ENCODE assay signal across 8 cellular contexts in the genomic region with DNA sequence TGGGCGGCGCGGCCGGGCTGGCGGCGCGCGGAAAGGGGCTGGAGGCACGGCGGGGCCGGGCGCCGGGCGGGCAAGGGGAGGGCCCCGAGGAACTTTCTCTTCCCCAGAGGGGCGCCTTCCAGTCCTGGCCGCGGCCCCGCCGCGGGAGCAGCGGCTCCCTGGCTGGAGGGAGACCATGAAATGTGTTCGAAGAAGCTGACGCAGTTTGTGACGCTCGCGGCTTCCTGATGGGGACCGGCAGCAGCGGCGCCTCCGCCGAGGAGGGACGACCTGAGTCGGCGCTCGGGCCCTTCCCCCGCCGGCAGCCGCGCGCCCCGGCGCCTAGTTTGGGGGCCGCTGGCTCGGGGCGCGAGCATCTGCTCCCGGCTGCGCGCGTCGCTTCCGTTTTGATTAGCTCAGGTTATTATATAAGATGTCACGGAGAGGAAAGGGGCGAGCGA. TPM values are rescaled to one million over a fixed set of nuclear protein-coding genes. Genes with fewer than 3 reads are reported as not detected.
DNase-seq lines count a peak whose midpoint lies in the region; ATAC-seq and FAIRE-seq lines count a peak whose summit lies in the region.

No MANE protein-coding gene starts in this region.

- H3K9me3 ChIP-seq in esophagus (ENCODE audit: control insufficient read depth in 2 of 2, insufficient read depth in 1 of 2, low read depth in 1 of 2, low read length in 1 of 2) = no peaks in the 10 kb centered on the region

- peak; percentile 31 for FAIRE-seq in GM18507 (lab: Jason Lieb, UNC)

- peak overlapping the region; percentile 86 to 94 for H3K27ac ChIP-seq in esophagus (ENCODE audit: low read depth in 2 of 2, low read length in 1 of 2)

- H3K36me3 Mint-ChIP-seq in activated T-cell treated with anti-CD3 and anti-CD28 coated beads, Interleukin-2, amount 50 U/mL, for 24 hours (ENCODE audit: low read depth) = peaks cover 18% of the 10 kb centered on the region

- no peaks in the 10 kb centered on the region for H3K4me1 ChIP-seq in esophagus (ENCODE audit: control insufficient read depth in 2 of 2, insufficient read depth in 2 of 2, low read length in 1 of 2)

- peak overlapping the region; percentile 96 for H3K27ac Mint-ChIP-seq in activated T-cell treated with anti-CD3 and anti-CD28 coated beads, Interleukin-2, amount 50 U/mL, for 24 hours

- H3K4me3 Mint-ChIP-seq in activated T-cell treated with anti-CD3 and anti-CD28 coated beads, Interleukin-2, amount 50 U/mL, for 24 hours = peak overlapping the region; percentile 87

- H3K4me1 Mint-ChIP-seq in activated T-cell treated with anti-CD3 and anti-CD28 coated beads, Interleukin-2, amount 50 U/mL, for 24 hours (ENCODE audit: low read depth) = peaks cover 54% of the 10 kb centered on the region

- no peaks in the 10 kb centered on the region for H3K36me3 ChIP-seq in esophagus (ENCODE audit: control insufficient read depth in 2 of 2, insufficient read depth in 2 of 2, low read length in 1 of 2)

- 1% methylated on average over 36 to 56 of the region's 56 CpGs for WGBS in esophagus, 2 donors

- no peaks in the 10 kb centered on the region for H3K27me3 Mint-ChIP-seq in activated T-cell treated with anti-CD3 and anti-CD28 coated beads, Interleukin-2, amount 50 U/mL, for 24 hours

- peak; percentile 46 for ATAC-seq in HG02973 (IDR thresholded peaks at IDR 0.05; ENCODE audit: unreplicated experiment)

- DNase-seq in 8988T = peak; percentile 60
- peak; percentile 48 for DNase-seq in GM18507 (ENCODE audit: extremely low spot score, insufficient read length, low read depth)
- DNase-seq in NCI-H69 (lab: John Stamatoyannopoulos, UW) = peak; percentile 65
- peak; percentile 84 for DNase-seq in activated T-cell treated with anti-CD3 and anti-CD28 coated beads, Interleukin-2, amount 50 U/mL, for 24 hours
- peak; percentile 65 for DNase-seq in myocyte (ENCODE audit: low read depth)
- peak; percentile 52 to 67 for DNase-seq in stimulated activated CD8-positive, alpha-beta memory T cell treated with anti-CD3 and anti-CD28 coated beads, Interleukin-7, amount 100 ng/mL, for 4 hours (ENCODE audit: low read depth in 2 of 2)

- H3K27me3 ChIP-seq in esophagus (ENCODE audit: control insufficient read depth in 1 of 2, insufficient read depth in 2 of 2, low read length in 2 of 2) = no peaks in the 10 kb centered on the region

- H3K9me3 Mint-ChIP-seq in activated T-cell treated with anti-CD3 and anti-CD28 coated beads, Interleukin-2, amount 50 U/mL, for 24 hours = peaks cover 8% of the 10 kb centered on the region

- peak overlapping the region; percentile 74 to 79 for H3K4me3 ChIP-seq in esophagus (ENCODE audit: low read depth in 1 of 2, low read length in 2 of 2)

RNA-seq across cellular contexts. Expression of a gene that starts 57.2 kb away (rescaled TPM):
- 10 to 100 TPM; 12.3 to 13.7 TPM for polyA plus RNA-seq in esophagus
- total RNA-seq in myocyte = 28.9 and 33.5 TPM in 2 replicates
- polyA plus RNA-seq in myocyte (2012) = 12.6 TPM

Comparison
In these comparisons a context has a peak if more than half of its experiments do, and no peak if none do; other contexts are left out.
1. Peak in every context shown above with its lines: DNase-seq, ATAC-seq, H3K4me3 ChIP-seq and H3K27ac ChIP-seq.